In the genomic region with DNA sequence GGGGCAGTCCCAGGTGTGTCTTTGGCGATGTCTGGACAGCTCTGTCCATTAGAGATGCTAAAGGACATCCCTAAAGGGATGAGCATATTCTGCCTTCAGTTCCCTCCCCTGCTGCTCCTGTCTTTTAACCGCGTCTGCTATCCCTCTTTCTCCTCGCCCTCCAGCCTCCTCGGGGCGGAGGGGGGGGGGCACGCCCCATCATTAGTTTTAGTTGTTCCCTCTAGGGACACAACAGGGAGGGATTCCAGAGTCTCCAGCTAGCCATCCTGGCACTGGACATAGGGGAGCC, we compare ENCODE assay signal across 8 cellular contexts. TPM values are rescaled to one million over a fixed set of nuclear protein-coding genes. Genes with fewer than 3 reads are reported as not detected.
A peak's percentile ranks its signal among the peaks of the same experiment; 100 is the strongest.
DNase-seq lines count a peak whose midpoint lies in the region; ATAC-seq and TF ChIP-seq lines count a peak whose summit lies in the region.

No MANE protein-coding gene starts in this region.

- H3K4me3 ChIP-seq in HFF-Myc (replicated peaks; ENCODE audit: low read depth, low read length) (peak overlapping the region; percentile 78), iPS-18a (ENCODE audit: low read length) (peak overlapping the region; percentile 91)

- no peaks in the 10 kb centered on the region for H3K9me3 Mint-ChIP-seq in activated T-helper 1 cell treated with anti-CD3 and anti-CD28 coated beads, Interleukin-12 subunit alpha, Interleukin-12 subunit beta, Interleukin-2, Interleukin-4 antibody, amounts not matched to agents 30 ng/mL and 10 ng/mL and 1 ng/mL, durations not matched to agents 14 hours and 24 hours and 36 hours
- H3K9me3 Mint-ChIP-seq in stimulated activated naive B cell treated with anti-CD40 and anti-IgM and Interleukin-4, amounts not matched to agents 10 μg/mL and 1 μg/mL and 100 μg/mL, for 72 hours, result peaks cover 0 to 4% of the 10 kb centered on the region in 2 donors

- H3K27ac Mint-ChIP-seq in activated T-helper 1 cell treated with anti-CD3 and anti-CD28 coated beads, Interleukin-12 subunit alpha, Interleukin-12 subunit beta, Interleukin-2, Interleukin-4 antibody, amounts not matched to agents 30 ng/mL and 10 ng/mL and 1 ng/mL, durations not matched to agents 14 hours and 24 hours and 36 hours, result peak overlapping the region; percentile 98
- H3K27ac Mint-ChIP-seq in stimulated activated naive B cell treated with anti-CD40 and anti-IgM and Interleukin-4, amounts not matched to agents 10 μg/mL and 1 μg/mL and 100 μg/mL, for 72 hours, result peak overlapping the region; percentile 97

- no peak overlapping the region for H3K27ac ChIP-seq in iPS-18a (ENCODE audit: low read length)

- H3K9ac ChIP-seq in iPS-18a (ENCODE audit: low read length), result peak overlapping the region; percentile 83

- DNase-seq in HFF-Myc (ENCODE audit: extremely low read depth, low read depth), result no peak
- no peak for DNase-seq in activated T-helper 1 cell treated with anti-CD3 and anti-CD28 coated beads, Interleukin-12 subunit alpha, Interleukin-12 subunit beta, Interleukin-2, Interleukin-4 antibody, amounts not matched to agents 30 ng/mL and 10 ng/mL and 1 ng/mL, durations not matched to agents 14 hours and 24 hours and 36 hours (ENCODE audit: low spot score)
- no peak for DNase-seq in stimulated activated naive B cell treated with anti-CD40 and anti-IgM and Interleukin-4, amounts not matched to agents 10 μg/mL and 1 μg/mL and 100 μg/mL, for 72 hours
- no peak for DNase-seq in DMS 273 (lab: John Stamatoyannopoulos, UW; ENCODE audit: unreplicated experiment)
- DNase-seq in DMS79 (lab: John Stamatoyannopoulos, UW), result no peak
- no peak for DNase-seq in HuH-7.5 (ENCODE audit: low spot score)

- H3K4me3 Mint-ChIP-seq in activated T-helper 1 cell treated with anti-CD3 and anti-CD28 coated beads, Interleukin-12 subunit alpha, Interleukin-12 subunit beta, Interleukin-2, Interleukin-4 antibody, amounts not matched to agents 30 ng/mL and 10 ng/mL and 1 ng/mL, durations not matched to agents 14 hours and 24 hours and 36 hours, result peak overlapping the region; percentile 98
- H3K4me3 Mint-ChIP-seq in stimulated activated naive B cell treated with anti-CD40 and anti-IgM and Interleukin-4, amounts not matched to agents 10 μg/mL and 1 μg/mL and 100 μg/mL, for 72 hours, result peak overlapping the region; percentile 96 to 99

- no peaks in the 10 kb centered on the region for H3K9me3 ChIP-seq in iPS-18a (ENCODE audit: control insufficient read depth, low read depth, low read length)

- ATAC-seq in stimulated activated naive B cell treated with anti-CD40 and anti-IgM and Interleukin-4, amounts not matched to agents 10 μg/mL and 1 μg/mL and 100 μg/mL, for 72 hours (replicated peaks), result no peak
- no peak for ATAC-seq in GM21423 (IDR thresholded peaks at IDR 0.05; ENCODE audit: unreplicated experiment)

- H3K4me1 ChIP-seq in iPS-18a (ENCODE audit: control insufficient read depth, low read depth, low read length), result peaks cover 5% of the 10 kb centered on the region

- H3K27me3 Mint-ChIP-seq in activated T-helper 1 cell treated with anti-CD3 and anti-CD28 coated beads, Interleukin-12 subunit alpha, Interleukin-12 subunit beta, Interleukin-2, Interleukin-4 antibody, amounts not matched to agents 30 ng/mL and 10 ng/mL and 1 ng/mL, durations not matched to agents 14 hours and 24 hours and 36 hours (ENCODE audit: insufficient read depth), result peaks cover 22% of the 10 kb centered on the region
- H3K27me3 Mint-ChIP-seq in stimulated activated naive B cell treated with anti-CD40 and anti-IgM and Interleukin-4, amounts not matched to agents 10 μg/mL and 1 μg/mL and 100 μg/mL, for 72 hours, result no peaks in the 10 kb centered on the region

- peaks cover 27% of the 10 kb centered on the region for H3K36me3 ChIP-seq in iPS-18a (ENCODE audit: control insufficient read depth, low read depth, low read length)

- no peak for TF ChIP-seq CTCF in HFF-Myc (IDR thresholded peaks at IDR 0.05; ENCODE audit: low read depth, low read length, missing control alignments)

- H3K4me1 Mint-ChIP-seq in activated T-helper 1 cell treated with anti-CD3 and anti-CD28 coated beads, Interleukin-12 subunit alpha, Interleukin-12 subunit beta, Interleukin-2, Interleukin-4 antibody, amounts not matched to agents 30 ng/mL and 10 ng/mL and 1 ng/mL, durations not matched to agents 14 hours and 24 hours and 36 hours (ENCODE audit: low read depth), result peaks cover 24% of the 10 kb centered on the region
- peaks cover 12 to 34% of the 10 kb centered on the region in 2 donors for H3K4me1 Mint-ChIP-seq in stimulated activated naive B cell treated with anti-CD40 and anti-IgM and Interleukin-4, amounts not matched to agents 10 μg/mL and 1 μg/mL and 100 μg/mL, for 72 hours

- H3K27me3 ChIP-seq in iPS-18a (ENCODE audit: control insufficient read depth, insufficient read depth, low read length), result peaks cover 18% of the 10 kb centered on the region

- H3K36me3 Mint-ChIP-seq in activated T-helper 1 cell treated with anti-CD3 and anti-CD28 coated beads, Interleukin-12 subunit alpha, Interleukin-12 subunit beta, Interleukin-2, Interleukin-4 antibody, amounts not matched to agents 30 ng/mL and 10 ng/mL and 1 ng/mL, durations not matched to agents 14 hours and 24 hours and 36 hours (ENCODE audit: low read depth), result peaks cover 25% of the 10 kb centered on the region
- peaks cover 6 to 14% of the 10 kb centered on the region in 2 donors for H3K36me3 Mint-ChIP-seq in stimulated activated naive B cell treated with anti-CD40 and anti-IgM and Interleukin-4, amounts not matched to agents 10 μg/mL and 1 μg/mL and 100 μg/mL, for 72 hours

- intact Hi-C loops in activated T-helper 1 cell treated with anti-CD3 and anti-CD28 coated beads, Interleukin-12 subunit alpha, Interleukin-12 subunit beta, Interleukin-2, Interleukin-4 antibody, amounts not matched to agents 30 ng/mL and 10 ng/mL and 1 ng/mL, durations not matched to agents 14 hours and 24 hours and 36 hours (cut with micrococcal nuclease), result loop anchor here (1.0 to 10.0 kb wide), 5 partner anchors 33 to 1976 kb away; a partner anchor contains a TSS

RNA-seq across cellular contexts. Expression of a gene that starts 1.1 kb away (rescaled TPM):
- 41.6 and 43.8 TPM in 2 replicates for total RNA-seq in activated T-helper 1 cell treated with anti-CD3 and anti-CD28 coated beads, Interleukin-12 subunit alpha, Interleukin-12 subunit beta, Interleukin-2, Interleukin-4 antibody, amounts not matched to agents 30 ng/mL and 10 ng/mL and 1 ng/mL, durations not matched to agents 14 hours and 24 hours and 36 hours
